Comparison of ENCODE assay signal across 8 cellular contexts in the genomic region with DNA sequence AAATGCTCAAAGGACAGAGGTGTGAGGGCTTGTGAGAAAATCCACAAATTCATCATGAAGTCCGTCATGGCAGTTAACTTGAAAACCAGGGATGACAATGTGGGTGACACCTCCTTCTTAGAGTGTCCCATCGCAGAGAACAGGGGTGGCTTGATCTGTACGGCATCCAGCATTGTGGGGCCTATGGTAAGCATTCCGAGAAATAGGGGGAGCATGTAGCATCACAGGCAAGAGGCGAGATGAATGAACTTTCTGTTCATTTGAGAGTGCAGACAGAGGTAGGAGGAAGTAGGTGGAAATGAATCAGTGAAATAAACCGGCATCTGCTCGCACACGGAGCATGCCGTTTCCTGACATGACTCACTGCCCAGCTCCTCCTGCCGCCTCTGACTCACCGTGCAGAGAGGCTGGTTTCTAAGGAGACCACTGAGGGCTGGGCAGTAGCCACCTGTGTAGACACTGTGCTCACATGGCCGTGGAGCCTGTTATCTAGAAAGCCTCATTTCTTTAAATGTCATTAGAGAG.
DNase-seq lines count a peak whose midpoint lies in the region; ATAC-seq and TF ChIP-seq lines count a peak whose summit lies in the region.

No MANE protein-coding gene starts in this region.

- TF ChIP-seq CTCF in RWPE1 (conservative IDR thresholded peaks at IDR 0.05; ENCODE audit: low read depth) (no peak), astrocyte of the spinal cord (IDR thresholded peaks at IDR 0.05; ENCODE audit: low read depth, low read length) (no peak), kidney epithelial cell (IDR thresholded peaks at IDR 0.05; ENCODE audit: insufficient read depth, low read length, poor library complexity, severe bottlenecking) (no peak)

- CTCF ChIA-PET in RWPE1 (lab: Yijun Ruan, JAX) = no interaction called here

- H3K36me3 ChIP-seq in kidney epithelial cell (ENCODE audit: control insufficient read depth, insufficient read depth, low read length) = no peaks in the 10 kb centered on the region

- ATAC-seq in GM21529 (IDR thresholded peaks at IDR 0.05; ENCODE audit: unreplicated experiment) = peak; percentile 98

- POLR2A ChIA-PET in RWPE1 (lab: Yijun Ruan, JAX; ENCODE audit: low non-redundant PET) = no interaction called here

- DNase-seq in GM03348 (ENCODE audit: low spot score) (peak; percentile 82), HS-5 (ENCODE audit: low read depth) (peak; percentile 49), RWPE1 (ENCODE audit: low spot score) (peak; percentile 90), astrocyte of the spinal cord (ENCODE audit: low read depth, low spot score) (peak; percentile 96), kidney epithelial cell (ENCODE audit: low read depth) (peak; percentile 98), germinal center (ENCODE audit: low spot score) (no peak)
- DNase-seq in stimulated activated CD4-positive, alpha-beta T cell treated with anti-CD3 and anti-CD28 coated beads, Interleukin-4, amount 100 ng/mL, for 4 hours = peak; percentile 19 to 43

- no peak overlapping the region for H3K4me3 ChIP-seq in astrocyte of the spinal cord (ENCODE audit: low read depth, low read length)
- no peak overlapping the region for H3K4me3 ChIP-seq in kidney epithelial cell (ENCODE audit: low read depth, low read length)

- H3K27ac ChIP-seq in RWPE1 = peak overlapping the region; percentile 85

- H3K27me3 ChIP-seq in kidney epithelial cell (ENCODE audit: control insufficient read depth, insufficient read depth, low read length) = no peaks in the 10 kb centered on the region

- in situ Hi-C loops in astrocyte of the spinal cord (cut with HindIII; ENCODE audit: low sequenced_read_pairs) = no loop called here
